Comparison of ENCODE assay signal across 8 cellular contexts in the genomic region with DNA sequence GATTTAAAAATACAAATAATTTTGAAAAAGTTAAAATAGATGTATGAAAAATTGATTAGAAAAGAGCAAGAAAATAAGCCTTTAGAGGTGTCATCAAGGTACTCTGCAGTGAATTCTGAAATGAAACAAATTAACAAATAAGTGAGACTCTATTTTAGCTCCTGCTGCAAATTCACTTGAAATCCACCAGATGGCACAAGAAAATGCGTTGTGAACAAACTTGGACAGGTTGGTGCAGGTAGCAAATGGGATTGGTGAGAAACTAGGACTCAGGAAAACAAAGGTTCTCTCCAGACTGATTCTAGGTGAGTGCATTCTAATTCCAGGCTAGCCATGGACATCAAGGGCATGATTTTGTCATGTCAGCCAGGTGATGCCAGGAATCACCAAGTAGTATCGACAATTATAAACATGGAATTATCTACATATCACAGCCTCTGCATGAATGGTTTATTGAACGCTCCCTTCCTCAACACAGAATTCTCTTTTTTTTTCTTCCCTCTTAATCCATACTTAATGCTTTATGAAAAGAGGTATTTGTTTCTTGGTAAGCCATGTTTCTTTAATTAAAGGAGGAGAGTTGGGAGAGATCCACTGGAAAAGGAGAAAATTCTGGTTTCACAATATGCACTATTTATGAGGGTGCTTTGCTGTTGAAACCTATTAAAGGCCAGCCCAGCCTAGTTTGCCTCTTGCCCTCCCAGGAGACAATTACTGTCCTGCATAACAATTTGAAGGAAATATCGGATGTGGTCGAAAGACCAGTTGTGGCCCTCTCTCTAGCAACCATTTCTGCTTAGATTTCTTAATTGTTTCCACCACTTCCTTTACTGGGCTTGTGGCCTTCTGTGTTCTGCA.
DNase-seq lines count a peak whose midpoint lies in the region; ATAC-seq, FAIRE-seq and TF ChIP-seq lines count a peak whose summit lies in the region.

No MANE protein-coding gene starts in this region.

- H3K79me2 ChIP-seq in endothelial cell of umbilical vein (ENCODE audit: control insufficient read depth, insufficient read depth, low read length) (no peaks in the 10 kb centered on the region), neural cell (replicated peaks; ENCODE audit: insufficient read depth, low read length) (no peaks in the 10 kb centered on the region)

- no peaks in the 10 kb centered on the region for H3K36me3 ChIP-seq in endothelial cell of umbilical vein (ENCODE audit: control insufficient read depth in 2 of 2, extremely low read depth in 1 of 2, insufficient read depth in 2 of 2, low read length in 2 of 2)
- no peaks in the 10 kb centered on the region for H3K36me3 ChIP-seq in neural cell (ENCODE audit: insufficient read depth, low read length)

- no peaks in the 10 kb centered on the region for H3K4me1 ChIP-seq in endothelial cell of umbilical vein (ENCODE audit: control insufficient read depth, extremely low read depth, insufficient read depth, low read length)

- H3K36me3 Mint-ChIP-seq in activated T-cell treated with anti-CD3 and anti-CD28 coated beads, Interleukin-2, amount 50 U/mL, for 4 hours (ENCODE audit: insufficient read depth): no peaks in the 10 kb centered on the region

- dilution Hi-C loops in endothelial cell of umbilical vein (cut with MboI; ENCODE audit: extremely low pct_ligation_motif_present, low sequenced_read_pairs): no loop called here

- no peaks in the 10 kb centered on the region for H3K4me1 Mint-ChIP-seq in activated T-cell treated with anti-CD3 and anti-CD28 coated beads, Interleukin-2, amount 50 U/mL, for 4 hours (ENCODE audit: low read depth)

- CTCF ChIA-PET in endothelial cell of umbilical vein (lab: Charles Lee): interaction anchor here (0.6 to 1.5 kb wide), 10 partner anchors 12 to 666 kb away, joined by 3 to 22 read pairs (median 4); no protein-coding TSS in a partner anchor

- no peaks in the 10 kb centered on the region for H3F3A ChIP-seq in neural cell (ENCODE audit: insufficient read depth, low read length, poor library complexity, severe bottlenecking)

- no peak overlapping the region for H2AFZ ChIP-seq in endothelial cell of umbilical vein (ENCODE audit: low read depth, low read length)
- H2AFZ ChIP-seq in neural cell (ENCODE audit: low read depth, low read length): no peak overlapping the region

- no peak for TF ChIP-seq EP300 in neural cell (conservative IDR thresholded peaks at IDR 0.05; ENCODE audit: poor library complexity, severe bottlenecking)

- H3K27me3 Mint-ChIP-seq in activated T-cell treated with anti-CD3 and anti-CD28 coated beads, Interleukin-2, amount 50 U/mL, for 4 hours (ENCODE audit: low read depth): no peaks in the 10 kb centered on the region

- intact Hi-C loops in endothelial cell of umbilical vein (cut with micrococcal nuclease): loop anchor here (1.0 to 5.0 kb wide), 3 partner anchors 325 to 667 kb away; partner anchors contain the start of gene EGR2

- H3K9me3 ChIP-seq in endothelial cell of umbilical vein (replicated peaks; ENCODE audit: control insufficient read depth, insufficient read depth, low read length) (no peaks in the 10 kb centered on the region), neural cell (ENCODE audit: low read length) (no peaks in the 10 kb centered on the region)

- BruUV-seq in endothelial cell of umbilical vein (replicated peaks; lab: Mats Ljungman, UMichigan): no TSS peak

- H3K4me2 ChIP-seq in endothelial cell of umbilical vein (ENCODE audit: insufficient read depth, low read length) (no peak overlapping the region), neural cell (ENCODE audit: low read length) (no peak overlapping the region)

- H3K9me3 Mint-ChIP-seq in activated T-cell treated with anti-CD3 and anti-CD28 coated beads, Interleukin-2, amount 50 U/mL, for 4 hours: no peaks in the 10 kb centered on the region

- no peak for FAIRE-seq in endothelial cell of umbilical vein (lab: Jason Lieb, UNC)

- POLR2A ChIA-PET in endothelial cell of umbilical vein (lab: Charles Lee): no interaction called here

- H3K4me3 Mint-ChIP-seq in activated T-cell treated with anti-CD3 and anti-CD28 coated beads, Interleukin-2, amount 50 U/mL, for 4 hours: no peak overlapping the region

- H3K9me2 ChIP-seq in neural cell (ENCODE audit: insufficient read depth, low read length): no peaks in the 10 kb centered on the region

- peak; percentile 45 for ATAC-seq in GM18909 (IDR thresholded peaks at IDR 0.05; ENCODE audit: poor library complexity, unreplicated experiment)
- no peak for ATAC-seq in GM18502 (IDR thresholded peaks at IDR 0.05; ENCODE audit: poor library complexity, unreplicated experiment)
- ATAC-seq in activated T-cell treated with anti-CD3 and anti-CD28 coated beads, Interleukin-2, amount 50 U/mL, for 4 hours: no peak

- peak; percentile 74 for TF ChIP-seq RAD21 in neural cell (conservative IDR thresholded peaks at IDR 0.05)

- H4K20me1 ChIP-seq in endothelial cell of umbilical vein (replicated peaks; ENCODE audit: control insufficient read depth, extremely low read depth, insufficient read depth, low read length) (no peaks in the 10 kb centered on the region), neural cell (ENCODE audit: insufficient read depth) (no peaks in the 10 kb centered on the region)

- TF ChIP-seq CTCF in AG09319 (IDR thresholded peaks at IDR 0.05; ENCODE audit: low read depth, low read length) (peak; percentile 45), endothelial cell of umbilical vein (IDR thresholded peaks at IDR 0.05; ENCODE audit: extremely low read depth in 1 of 2, insufficient read depth in 1 of 2, low read depth in 1 of 2, low read length in 2 of 2) (peak in 1 of 2 donors; percentile 30), neural cell (IDR thresholded peaks at IDR 0.05; ENCODE audit: poor library complexity, severe bottlenecking) (peak; percentile 77)

- H3K4me3 ChIP-seq in endothelial cell of umbilical vein (replicated peaks in 1 of 3; ENCODE audit: insufficient read depth in 1 of 3, low read depth in 1 of 3, low read length in 3 of 3): no peak overlapping the region
- H3K4me3 ChIP-seq in neural cell (ENCODE audit: low read length): no peak overlapping the region

- H3K27ac ChIP-seq in endothelial cell of umbilical vein (ENCODE audit: insufficient read depth, low read depth, low read length): no peak overlapping the region
- no peak overlapping the region for H3K27ac ChIP-seq in neural cell (ENCODE audit: low read length)

- no peak for TF ChIP-seq POLR2A in endothelial cell of umbilical vein (IDR thresholded peaks at IDR 0.05; ENCODE audit: low read depth, low read length)

- H3K27me3 ChIP-seq in endothelial cell of umbilical vein (ENCODE audit: control insufficient read depth in 2 of 2, insufficient read depth in 2 of 2, low read length in 2 of 2) (no peaks in the 10 kb centered on the region), neural cell (ENCODE audit: insufficient read depth, low read depth, low read length) (no peaks in the 10 kb centered on the region)

- DNase-seq in AG09319 (ENCODE audit: extremely low read depth, low read depth) (peak; percentile 4), NOMO-1 treated with dmso at 0.1 percent for 144 hours (lab: John Stamatoyannopoulos, UW; ENCODE audit: unreplicated experiment) (peak; percentile 91), endothelial cell of umbilical vein (ENCODE audit: low read depth, low spot score) (peak; percentile 6), retina (no peak)
- no peak for DNase-seq in activated T-cell treated with anti-CD3 and anti-CD28 coated beads, Interleukin-2, amount 50 U/mL, for 4 hours

- no peaks in the 10 kb centered on the region for H3K9me1 ChIP-seq in endothelial cell of umbilical vein (replicated peaks; ENCODE audit: control insufficient read depth, extremely low read depth, insufficient read depth, low read length)

- H3K9ac ChIP-seq in endothelial cell of umbilical vein (replicated peaks; ENCODE audit: extremely low read depth, insufficient read depth, low read length) (no peak overlapping the region), neural cell (ENCODE audit: low read length) (no peak overlapping the region)

TF ChIP-seq in endothelial cell of umbilical vein, 7 proteins besides CTCF, POLR2A, EP300 and RAD21:
- TF ChIP-seq FOS (IDR thresholded peaks at IDR 0.05; ENCODE audit: borderline replicate concordance, insufficient read depth, low read length): no peak
- TF ChIP-seq, protein P1, sequence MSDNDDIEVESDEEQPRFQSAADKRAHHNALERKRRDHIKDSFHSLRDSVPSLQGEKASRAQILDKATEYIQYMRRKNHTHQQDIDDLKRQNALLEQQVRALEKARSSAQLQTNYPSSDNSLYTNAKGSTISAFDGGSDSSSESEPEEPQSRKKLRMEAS (IDR thresholded peaks at IDR 0.05; ENCODE audit: insufficient read depth, insufficient read length): no peak

TF ChIP-seq in neural cell, 6 proteins besides CTCF, POLR2A, EP300 and RAD21:
- TF ChIP-seq SMC3 (conservative IDR thresholded peaks at IDR 0.05; ENCODE audit: poor library complexity): peak; percentile 82
- TF ChIP-seq REST (IDR thresholded peaks at IDR 0.05; ENCODE audit: borderline replicate concordance): no peak
- no peak for TF ChIP-seq EZH2 (IDR thresholded peaks at IDR 0.05; ENCODE audit: borderline replicate concordance, insufficient read depth, low read length, poor library complexity, severe bottlenecking)

Comparison
In these comparisons a context has a peak if more than half of its experiments do, and no peak if none do; other contexts are left out.
1. DNase-seq: peak in AG09319 (single experiment), NOMO-1 treated with dmso at 0.1 percent for 144 hours (single experiment) and endothelial cell of umbilical vein (single experiment); none in retina (single experiment) and activated T-cell treated with anti-CD3 and anti-CD28 coated beads, Interleukin-2, amount 50 U/mL, for 4 hours (single experiment).